ENCODE assay signal across 1 cellular context in the genomic region with DNA sequence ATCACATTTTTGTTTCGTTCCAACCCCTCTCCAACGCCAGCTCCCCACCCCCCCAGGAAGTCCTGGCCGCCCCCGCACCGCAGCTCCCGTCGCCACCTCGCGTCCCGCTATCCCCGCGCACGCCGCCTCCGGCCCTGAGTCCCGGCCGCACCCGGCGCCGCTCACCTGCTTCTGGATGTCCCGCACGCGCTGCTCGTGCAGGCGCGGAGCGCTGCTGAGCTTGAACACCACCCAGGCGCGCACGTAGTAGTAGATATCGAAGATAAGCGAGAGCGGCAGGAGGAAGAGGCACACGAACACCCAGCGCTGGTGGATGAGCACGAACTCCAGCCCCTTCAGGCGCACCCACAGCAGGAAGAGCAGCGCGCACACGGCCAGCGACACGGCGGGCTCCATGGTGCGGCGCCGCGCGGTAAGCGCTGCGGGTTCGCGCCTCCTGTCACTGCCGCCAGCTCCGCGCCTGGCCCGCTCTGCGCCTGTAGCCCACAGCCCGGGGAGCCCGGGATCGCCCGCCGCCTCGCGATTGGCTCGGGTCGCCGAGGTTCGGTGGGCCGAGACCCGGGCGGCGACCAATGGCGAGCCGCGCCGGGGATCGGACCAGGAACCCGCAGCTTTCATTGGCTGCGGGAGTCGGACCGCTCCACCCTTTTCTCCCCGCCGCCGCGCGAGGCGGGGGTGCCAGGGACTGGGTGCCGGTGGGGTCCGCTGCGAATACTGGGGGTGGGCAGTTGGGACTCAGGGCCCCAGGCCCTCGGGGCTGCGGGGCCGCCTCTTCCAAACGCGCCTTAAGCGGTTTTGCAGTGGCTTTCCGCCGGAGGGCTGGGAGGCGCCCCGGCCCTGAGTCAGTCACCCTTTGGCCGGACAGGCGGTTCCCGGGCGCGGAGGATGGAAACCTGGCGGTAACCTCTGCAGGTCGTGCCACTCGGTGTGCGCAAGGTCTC.
TF ChIP-seq lines count a peak whose summit lies in the region.

A gene with protein sequence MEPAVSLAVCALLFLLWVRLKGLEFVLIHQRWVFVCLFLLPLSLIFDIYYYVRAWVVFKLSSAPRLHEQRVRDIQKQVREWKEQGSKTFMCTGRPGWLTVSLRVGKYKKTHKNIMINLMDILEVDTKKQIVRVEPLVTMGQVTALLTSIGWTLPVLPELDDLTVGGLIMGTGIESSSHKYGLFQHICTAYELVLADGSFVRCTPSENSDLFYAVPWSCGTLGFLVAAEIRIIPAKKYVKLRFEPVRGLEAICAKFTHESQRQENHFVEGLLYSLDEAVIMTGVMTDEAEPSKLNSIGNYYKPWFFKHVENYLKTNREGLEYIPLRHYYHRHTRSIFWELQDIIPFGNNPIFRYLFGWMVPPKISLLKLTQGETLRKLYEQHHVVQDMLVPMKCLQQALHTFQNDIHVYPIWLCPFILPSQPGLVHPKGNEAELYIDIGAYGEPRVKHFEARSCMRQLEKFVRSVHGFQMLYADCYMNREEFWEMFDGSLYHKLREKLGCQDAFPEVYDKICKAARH (minus strand): TSS at position 472 of the 941 bp plus-strand sequence. CDS start 76 bp downstream, at position 396.

TF ChIP-seq in HepG2, 621 proteins besides CTCF, POLR2A, EP300 and RAD21 (continued from another document and continues in another):
- TF ChIP-seq NFAT5 (CRISPR knock-in tag; IDR thresholded peaks at IDR 0.05) (peak; percentile 82; the same call in 1 of the 2 replicates), ZNF562 (CRISPR knock-in tag; IDR thresholded peaks at IDR 0.05; ENCODE audit: borderline replicate concordance) (no peak), ZNF839 (CRISPR knock-in tag; IDR thresholded peaks at IDR 0.05; ENCODE audit: borderline replicate concordance) (no peak), TEAD3 (CRISPR knock-in tag; optimal IDR thresholded peaks at IDR 0.05; ENCODE audit: borderline replicate concordance) (no peak), FOXO1 (CRISPR knock-in tag; IDR thresholded peaks at IDR 0.05) (peak; percentile 50; the same call in 1 of the 2 replicates), ZNF232 (CRISPR knock-in tag; IDR thresholded peaks at IDR 0.05; ENCODE audit: borderline replicate concordance) (no peak; the same call in 1 of the 2 replicates), TSC22D2 (CRISPR knock-in tag; IDR thresholded peaks at IDR 0.05; ENCODE audit: borderline replicate concordance) (0 out of 2 replicates have a peak, but pooled peaks have one; percentile 1), PATZ1 (CRISPR knock-in tag; IDR thresholded peaks at IDR 0.05) (peak; percentile 97), ZNF605 (CRISPR knock-in tag; IDR thresholded peaks at IDR 0.05) (peak; percentile 99), MAFK (conservative IDR thresholded peaks at IDR 0.05 in 1 of 2, IDR thresholded peaks at IDR 0.05 in 1 of 2; ENCODE audit: low read length in 2 of 2) (no peak), DNMT3B (CRISPR knock-in tag; conservative IDR thresholded peaks at IDR 0.05) (no peak), NR2C2 (CRISPR knock-in tag; IDR thresholded peaks at IDR 0.05; ENCODE audit: borderline replicate concordance) (no peak; the same call in 1 of the 2 replicates), KAT2B (IDR thresholded peaks at IDR 0.05; ENCODE audit: borderline replicate concordance, low read depth, low read length) (no peak), NR2F2 (IDR thresholded peaks at IDR 0.05; ENCODE audit: borderline replicate concordance, low read depth) (no peak), KLF16 (CRISPR knock-in tag; IDR thresholded peaks at IDR 0.05) (peak in 1 of 2 experiments; percentile 40; a peak in 1 of 4 replicates), HMGA1 (CRISPR knock-in tag; conservative IDR thresholded peaks at IDR 0.05) (no peak), ZNF883 (CRISPR knock-in tag; IDR thresholded peaks at IDR 0.05; ENCODE audit: not compliant biosample characterization) (peak; percentile 75), IKZF4 (CRISPR knock-in tag; IDR thresholded peaks at IDR 0.05; ENCODE audit: borderline replicate concordance, low read depth, not compliant biosample characterization) (no peak), MAFF (IDR thresholded peaks at IDR 0.05; ENCODE audit: low read depth, low read length) (no peak), ZNF740 (CRISPR knock-in tag; IDR thresholded peaks at IDR 0.05) (peak; percentile 36; the same call in 1 of the 2 replicates), RBM39 (IDR thresholded peaks at IDR 0.05; ENCODE audit: low read depth, low read length, poor library complexity, severe bottlenecking) (no peak), BCL6 (CRISPR knock-in tag; IDR thresholded peaks at IDR 0.05) (peak; percentile 43), ZNF296 (CRISPR knock-in tag; conservative IDR thresholded peaks at IDR 0.05) (peak; percentile 81; the same call in 1 of the 2 replicates), SNRNP70 (IDR thresholded peaks at IDR 0.05; ENCODE audit: low read depth, low read length) (no peak), SALL1 (CRISPR knock-in tag; IDR thresholded peaks at IDR 0.05) (peak; percentile 81), U2AF1 (optimal IDR thresholded peaks at IDR 0.05; ENCODE audit: low read depth, low read length) (no peak)
- TF ChIP-seq, protein P1, sequence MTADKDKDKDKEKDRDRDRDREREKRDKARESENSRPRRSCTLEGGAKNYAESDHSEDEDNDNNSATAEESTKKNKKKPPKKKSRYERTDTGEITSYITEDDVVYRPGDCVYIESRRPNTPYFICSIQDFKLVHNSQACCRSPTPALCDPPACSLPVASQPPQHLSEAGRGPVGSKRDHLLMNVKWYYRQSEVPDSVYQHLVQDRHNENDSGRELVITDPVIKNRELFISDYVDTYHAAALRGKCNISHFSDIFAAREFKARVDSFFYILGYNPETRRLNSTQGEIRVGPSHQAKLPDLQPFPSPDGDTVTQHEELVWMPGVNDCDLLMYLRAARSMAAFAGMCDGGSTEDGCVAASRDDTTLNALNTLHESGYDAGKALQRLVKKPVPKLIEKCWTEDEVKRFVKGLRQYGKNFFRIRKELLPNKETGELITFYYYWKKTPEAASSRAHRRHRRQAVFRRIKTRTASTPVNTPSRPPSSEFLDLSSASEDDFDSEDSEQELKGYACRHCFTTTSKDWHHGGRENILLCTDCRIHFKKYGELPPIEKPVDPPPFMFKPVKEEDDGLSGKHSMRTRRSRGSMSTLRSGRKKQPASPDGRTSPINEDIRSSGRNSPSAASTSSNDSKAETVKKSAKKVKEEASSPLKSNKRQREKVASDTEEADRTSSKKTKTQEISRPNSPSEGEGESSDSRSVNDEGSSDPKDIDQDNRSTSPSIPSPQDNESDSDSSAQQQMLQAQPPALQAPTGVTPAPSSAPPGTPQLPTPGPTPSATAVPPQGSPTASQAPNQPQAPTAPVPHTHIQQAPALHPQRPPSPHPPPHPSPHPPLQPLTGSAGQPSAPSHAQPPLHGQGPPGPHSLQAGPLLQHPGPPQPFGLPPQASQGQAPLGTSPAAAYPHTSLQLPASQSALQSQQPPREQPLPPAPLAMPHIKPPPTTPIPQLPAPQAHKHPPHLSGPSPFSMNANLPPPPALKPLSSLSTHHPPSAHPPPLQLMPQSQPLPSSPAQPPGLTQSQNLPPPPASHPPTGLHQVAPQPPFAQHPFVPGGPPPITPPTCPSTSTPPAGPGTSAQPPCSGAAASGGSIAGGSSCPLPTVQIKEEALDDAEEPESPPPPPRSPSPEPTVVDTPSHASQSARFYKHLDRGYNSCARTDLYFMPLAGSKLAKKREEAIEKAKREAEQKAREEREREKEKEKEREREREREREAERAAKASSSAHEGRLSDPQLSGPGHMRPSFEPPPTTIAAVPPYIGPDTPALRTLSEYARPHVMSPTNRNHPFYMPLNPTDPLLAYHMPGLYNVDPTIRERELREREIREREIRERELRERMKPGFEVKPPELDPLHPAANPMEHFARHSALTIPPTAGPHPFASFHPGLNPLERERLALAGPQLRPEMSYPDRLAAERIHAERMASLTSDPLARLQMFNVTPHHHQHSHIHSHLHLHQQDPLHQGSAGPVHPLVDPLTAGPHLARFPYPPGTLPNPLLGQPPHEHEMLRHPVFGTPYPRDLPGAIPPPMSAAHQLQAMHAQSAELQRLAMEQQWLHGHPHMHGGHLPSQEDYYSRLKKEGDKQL (CRISPR knock-in tag; IDR thresholded peaks at IDR 0.05; ENCODE audit: low read depth), result no peak
- TF ChIP-seq, protein P2, sequence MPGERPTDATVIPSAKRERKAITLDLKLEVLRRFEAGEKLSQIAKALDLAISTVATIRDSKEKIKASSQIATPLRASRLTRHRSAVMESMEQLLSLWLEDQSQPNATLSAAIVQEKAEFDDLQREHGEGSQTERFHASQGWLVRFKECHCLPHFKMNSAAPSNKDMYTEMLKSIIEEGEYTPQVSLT (CRISPR knock-in tag; IDR thresholded peaks at IDR 0.05; ENCODE audit: borderline replicate concordance, low read depth), result no peak; the same call in 1 of the 2 replicates
- TF ChIP-seq, protein P3, sequence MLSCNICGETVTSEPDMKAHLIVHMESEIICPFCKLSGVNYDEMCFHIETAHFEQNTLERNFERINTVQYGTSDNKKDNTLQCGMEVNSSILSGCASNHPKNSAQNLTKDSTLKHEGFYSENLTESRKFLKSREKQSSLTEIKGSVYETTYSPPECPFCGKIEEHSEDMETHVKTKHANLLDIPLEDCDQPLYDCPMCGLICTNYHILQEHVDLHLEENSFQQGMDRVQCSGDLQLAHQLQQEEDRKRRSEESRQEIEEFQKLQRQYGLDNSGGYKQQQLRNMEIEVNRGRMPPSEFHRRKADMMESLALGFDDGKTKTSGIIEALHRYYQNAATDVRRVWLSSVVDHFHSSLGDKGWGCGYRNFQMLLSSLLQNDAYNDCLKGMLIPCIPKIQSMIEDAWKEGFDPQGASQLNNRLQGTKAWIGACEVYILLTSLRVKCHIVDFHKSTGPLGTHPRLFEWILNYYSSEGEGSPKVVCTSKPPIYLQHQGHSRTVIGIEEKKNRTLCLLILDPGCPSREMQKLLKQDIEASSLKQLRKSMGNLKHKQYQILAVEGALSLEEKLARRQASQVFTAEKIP (CRISPR knock-in tag; IDR thresholded peaks at IDR 0.05; ENCODE audit: borderline replicate concordance), result no peak
